21 cellular contexts compared by ENCODE assay signal in the genomic region with DNA sequence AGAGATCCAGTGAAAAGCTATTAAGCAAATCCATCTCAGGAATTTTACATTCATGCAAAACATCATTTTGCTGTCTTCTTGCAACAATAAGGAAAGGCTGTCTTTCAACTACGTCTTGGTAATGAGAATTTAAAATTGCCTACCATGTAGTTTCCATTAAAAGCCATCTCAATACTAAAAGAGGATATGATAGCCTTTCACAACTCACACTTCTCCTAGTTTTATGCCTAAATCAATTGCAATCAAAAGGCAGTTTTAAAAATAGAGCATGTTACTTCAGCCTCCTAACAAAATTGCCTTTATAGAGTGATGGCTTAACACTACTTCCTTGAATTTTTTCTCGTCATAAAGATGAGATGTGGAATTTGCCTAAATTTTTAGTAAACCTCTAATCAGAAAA. TPM values are rescaled to one million over a fixed set of nuclear protein-coding genes. Genes with fewer than 3 reads are reported as not detected.
"Had no signal": no experiment of that assay in that cellular context is flagged by ENCODE, and none has a peak within 500 bp of the region (broad histone marks: within the 10 kb centered on the region; RNA-seq: fewer than 3 reads in every experiment).

No MANE protein-coding gene starts in this region.

- H3K27me3 ChIP-seq: body of pancreas, gastrocnemius medialis, heart right ventricle, ovary, right lobe of liver, suprapubic skin had no signal

- H3K36me3 ChIP-seq: gastrocnemius medialis, heart right ventricle, lower lobe of right lung, ovary, right lobe of liver, suprapubic skin had no signal

- H3K36me3 Mint-ChIP-seq: activated naive CD8-positive, alpha-beta T cell had no signal

- H3K27me3 Mint-ChIP-seq: activated CD4-positive, alpha-beta memory T cell treated with anti-CD3 and anti-CD28 coated beads, Interleukin-2, amount 10 ng/mL, durations not matched to agents 7 days and 5 days; activated naive CD8-positive, alpha-beta T cell; stimulated activated naive CD8-positive, alpha-beta T cell treated with anti-CD3 and anti-CD28 coated beads, Interleukin-15, Interleukin-2, amounts not matched to agents 100 ng/mL and 50 ng/mL, for 24 hours had no signal

- H3K4me3 ChIP-seq: body of pancreas, gastrocnemius medialis, heart right ventricle, lower lobe of right lung, ovary, right lobe of liver, smooth muscle cell, suprapubic skin had no signal

- H3K27ac Mint-ChIP-seq: activated CD4-positive, alpha-beta memory T cell treated with anti-CD3 and anti-CD28 coated beads, Interleukin-2, amount 10 ng/mL, durations not matched to agents 7 days and 5 days; activated naive CD8-positive, alpha-beta T cell; stimulated activated naive CD8-positive, alpha-beta T cell treated with anti-CD3 and anti-CD28 coated beads, Interleukin-15, Interleukin-2, amounts not matched to agents 100 ng/mL and 50 ng/mL, for 24 hours had no signal

- H3K4me1 Mint-ChIP-seq: activated CD4-positive, alpha-beta memory T cell treated with anti-CD3 and anti-CD28 coated beads, Interleukin-2, amount 10 ng/mL, durations not matched to agents 7 days and 5 days had no signal

- H3K4me2 ChIP-seq: smooth muscle cell had no signal

- H3K4me1 ChIP-seq: gastrocnemius medialis, right lobe of liver had no signal

- H3K27ac ChIP-seq: gastrocnemius medialis, heart right ventricle, ovary, right lobe of liver, suprapubic skin, VCaP had no signal

- DNase-seq: activated CD4-positive, alpha-beta memory T cell treated with anti-CD3 and anti-CD28 coated beads, Interleukin-2, amount 10 ng/mL, durations not matched to agents 7 days and 5 days; activated gamma-delta T cell treated with Interleukin-2 at 50 U/mL for 16 hours; amniotic stem cell; body of pancreas; caudate nucleus; erythroblast; gastrocnemius medialis; heart right ventricle; left colon; lower lobe of right lung; ovary; right lobe of liver; T1000; trophoblast cell had no signal

- H3K4me3 Mint-ChIP-seq: activated CD4-positive, alpha-beta memory T cell treated with anti-CD3 and anti-CD28 coated beads, Interleukin-2, amount 10 ng/mL, durations not matched to agents 7 days and 5 days; activated naive CD8-positive, alpha-beta T cell; mesothelial cell of epicardium; neural crest cell; stimulated activated naive CD8-positive, alpha-beta T cell treated with anti-CD3 and anti-CD28 coated beads, Interleukin-15, Interleukin-2, amounts not matched to agents 100 ng/mL and 50 ng/mL, for 24 hours had no signal

- H3K9me3 ChIP-seq: gastrocnemius medialis, lower lobe of right lung, ovary, right lobe of liver had no signal

- ATAC-seq: body of pancreas, gastrocnemius medialis, heart right ventricle, left colon had no signal

RNA-seq across cellular contexts. Expression of a gene that starts 22.6 kb away (rescaled TPM):
- total RNA-seq: gastrocnemius medialis had no signal
- polyA plus RNA-seq: smooth muscle cell had no signal
